13 cellular contexts compared by ENCODE assay signal in genomic region chr21:38525454-38525853, GRCh38. TPM values are rescaled to one million over a fixed set of nuclear protein-coding genes. Genes with fewer than 3 reads are reported as not detected.
"Had no signal": no experiment of that assay in that cellular context is flagged by ENCODE, and none has a peak within 500 bp of the region (broad histone marks: within the 10 kb centered on the region; RNA-seq: fewer than 3 reads in every experiment).

No MANE protein-coding gene starts in this region.

- H3K36me3 ChIP-seq: right atrium auricular region, stomach, uterus had no signal

- H3K27me3 ChIP-seq: body of pancreas, right atrium auricular region, uterus had no signal

- H3K4me3 ChIP-seq: body of pancreas, lung, right atrium auricular region, stomach, uterus had no signal

- DNase-seq: activated B cell treated with CpG ODN at 0.5 μM for 24 hours; activated CD4-positive, alpha-beta memory T cell treated with anti-CD3 and anti-CD28 coated beads, Interleukin-2, amount 10 ng/mL, durations not matched to agents 7 days and 5 days; body of pancreas; effector memory CD8-positive, alpha-beta T cell; hypothalamus; naive B cell; small intestine; stomach; T-cell; uterus had no signal

- FAIRE-seq: small intestine had no signal

- ATAC-seq: body of pancreas; effector memory CD8-positive, alpha-beta T cell; T-cell had no signal

RNA-seq across cellular contexts. Expression of gene ERG, which starts 27.2 kb away (rescaled TPM):
- total RNA-seq: activated B cell treated with CpG ODN at 0.5 μM for 24 hours; activated CD4-positive, alpha-beta memory T cell treated with anti-CD3 and anti-CD28 coated beads, Interleukin-2, amount 10 ng/mL, durations not matched to agents 7 days and 5 days; epithelial cell of proximal tubule had no signal
